In genomic region chr6:26537846-26538571, GRCh38 we compare ENCODE assay signal across 8 cellular contexts. TPM values are rescaled to one million over a fixed set of nuclear protein-coding genes. Genes with fewer than 3 reads are reported as not detected.
DNase-seq lines count a peak whose midpoint lies in the region; ATAC-seq, FAIRE-seq and TF ChIP-seq lines count a peak whose summit lies in the region.

HMGN4 (plus strand) TSS chr6:26538366; CDS start chr6:26545207, 6,841 bp downstream.

- H3K9me3 ChIP-seq in heart right ventricle: no peaks in the 10 kb centered on the region
- no peaks in the 10 kb centered on the region for H3K9me3 ChIP-seq in prostate gland

- H3K27me3 ChIP-seq in heart right ventricle (no peaks in the 10 kb centered on the region), prostate gland (replicated peaks; ENCODE audit: insufficient read depth) (no peaks in the 10 kb centered on the region)

- TF ChIP-seq POLR2A in GM12892 (IDR thresholded peaks at IDR 0.05; ENCODE audit: low read depth, low read length) (peak; percentile 81; the same call in 1 of the 2 replicates), prostate gland (IDR thresholded peaks at IDR 0.05) (peak; percentile 29)

- DNase-seq in GM12892 (ENCODE audit: insufficient read length): peak; percentile 69
- DNase-seq in NCI-H146 treated with DMSO at 0.1 percent for 48 hours (lab: John Stamatoyannopoulos, UW; ENCODE audit: unreplicated experiment): peak; percentile 82
- DNase-seq in T-helper 1 cell: peak; percentile 60 to 93 (median 78)
- peak; percentile 80 to 83 for DNase-seq in heart right ventricle
- peak; percentile 79 for DNase-seq in prostate gland (ENCODE audit: low spot score)
- DNase-seq in urothelium cell line (ENCODE audit: low spot score): peak; percentile 84

- H3K27ac ChIP-seq in adipose tissue (ENCODE audit: low read depth, low read length) (peak within 1 kb of the TSS; percentile 61), heart right ventricle (peak within 1 kb of the TSS; percentile 74 to 97 (median 92)), prostate gland (peak within 1 kb of the TSS; percentile 90 to 91)

- ATAC-seq in HG02852 (IDR thresholded peaks at IDR 0.05; ENCODE audit: unreplicated experiment) (peak; percentile 67), heart right ventricle (peak; percentile 85 to 94 (median 90))

- 0 to 1% (median 0%) methylated on average over 49 of the region's 49 CpGs for WGBS in adipose tissue, 3 donors
- WGBS in heart right ventricle, 2 donors: 0% methylated on average over 49 of the region's 49 CpGs
- WGBS in prostate gland: under 1% methylated on average over 49 of the region's 49 CpGs

- TF ChIP-seq CTCF in heart right ventricle (IDR thresholded peaks at IDR 0.05): peak in 4 of 9 donors; percentile 9 to 40 (median 36)
- peak in 1 of 4 experiments; percentile 22 for TF ChIP-seq CTCF in prostate gland (IDR thresholded peaks at IDR 0.05)

- H3K4me1 ChIP-seq in heart right ventricle (peaks cover 4 to 46% (median 39%) of the 10 kb centered on the region in 9 donors), prostate gland (replicated peaks) (no peaks in the 10 kb centered on the region)

- H3K4me3 ChIP-seq in heart right ventricle (peak within 1 kb of the TSS; percentile 53 to 97 (median 77)), prostate gland (peak within 1 kb of the TSS; percentile 68 to 72)

- H3K36me3 ChIP-seq in heart right ventricle (peaks cover 0 to 21% (median 7%) of the 10 kb centered on the region in 9 donors), prostate gland (no peaks in the 10 kb centered on the region)

- intact Hi-C loops in heart right ventricle (cut with DNase I) (loop anchor here in 6 of 10 donors (1.0 to 10.0 kb wide), 7 partner anchors 12 to 343 kb away; a partner anchor contains a TSS), prostate gland (cut with DNase I) (loop anchor here (5.0 kb wide), 1 partner anchor 66 kb away; no protein-coding TSS in a partner anchor)

- FAIRE-seq in GM12892 (lab: Jason Lieb, UNC): peak; percentile 74
- no peak for FAIRE-seq in urothelium cell line (lab: Jason Lieb, UNC)

RNA-seq across cellular contexts. Expression of gene HMGN4, which starts in this region (rescaled TPM):
- polyA plus RNA-seq in GM12892 (2012; ENCODE audit: missing spikeins): 93.1 TPM
- polyA plus RNA-seq in adipose tissue (10 to 100 TPM; 21.4 to 49.5 (median 38.5) TPM), heart right ventricle (10 to 100 TPM in 1 of 2 donors, 1 to 10 TPM in 1; 8.2 to 31.4 TPM)
- total RNA-seq in heart right ventricle (10 to 100 TPM; 22.8 to 35.0 (median 29.8) TPM), prostate gland (10 to 100 TPM; 53.5 to 83.0 TPM)

Comparison
In these comparisons a context has a peak if more than half of its experiments do, and no peak if none do; other contexts are left out.
1. Peak in every context shown above with its lines: DNase-seq, ATAC-seq, H3K4me3 ChIP-seq and H3K27ac ChIP-seq.